In genomic region chr12:59695379-59695778, GRCh38 we compare ENCODE assay signal across 21 cellular contexts.
DNase-seq lines count a peak whose midpoint lies in the region; ATAC-seq and TF ChIP-seq lines count a peak whose summit lies in the region.
"Had no signal": no experiment of that assay in that cellular context is flagged by ENCODE, and none has a peak within 500 bp of the region (broad histone marks: within the 10 kb centered on the region; RNA-seq: fewer than 3 reads in every experiment).

No MANE protein-coding gene starts in this region.

- no peak for TF ChIP-seq POLR2A in gastroesophageal sphincter (IDR thresholded peaks at IDR 0.05)

- in situ Hi-C loops in mammary epithelial cell (cut with MboI; ENCODE audit: low sequenced_read_pairs in 2 of 2) = no loop called here

- TF ChIP-seq CTCF in mammary epithelial cell (conservative IDR thresholded peaks at IDR 0.05 in 1 of 2, IDR thresholded peaks at IDR 0.05 in 1 of 2; ENCODE audit: extremely low read depth in 1 of 2, insufficient read depth in 1 of 2, low read depth in 1 of 2, low read length in 2 of 2) (no peak), gastroesophageal sphincter (IDR thresholded peaks at IDR 0.05) (no peak), Caco-2 (IDR thresholded peaks at IDR 0.05; ENCODE audit: insufficient read depth in 1 of 2, low read depth in 1 of 2, low read length in 1 of 2, severe bottlenecking in 1 of 2, unreplicated experiment in 1 of 2) (no peak)

- H3K27me3 Mint-ChIP-seq in stimulated activated naive CD8-positive, alpha-beta T cell treated with anti-CD3 and anti-CD28 coated beads, Interleukin-15, amount 100 ng/mL, for 72 hours = no peaks in the 10 kb centered on the region
- no peaks in the 10 kb centered on the region for H3K27me3 Mint-ChIP-seq in Caco-2 (ENCODE audit: insufficient read depth, unreplicated experiment)
- H3K27me3 Mint-ChIP-seq: activated CD4-positive, alpha-beta T cell treated with anti-CD3 and anti-CD28 coated beads, Interleukin-2, amount 10 ng/mL, durations not matched to agents 7 days and 5 days had no signal

- no peaks in the 10 kb centered on the region for H3K36me3 ChIP-seq in mammary epithelial cell (ENCODE audit: insufficient read depth, low read length)
- H3K36me3 ChIP-seq in gastroesophageal sphincter = no peaks in the 10 kb centered on the region
- H3K36me3 ChIP-seq in MG63 = no peaks in the 10 kb centered on the region
- H3K36me3 ChIP-seq in Caco-2 (ENCODE audit: control insufficient read depth, insufficient read depth, low read length) = no peaks in the 10 kb centered on the region
- H3K36me3 ChIP-seq: esophagus muscularis mucosa, upper lobe of left lung had no signal

- H3K4me2 ChIP-seq in mammary epithelial cell (ENCODE audit: insufficient read depth, low read depth, low read length) = no peak overlapping the region

- CTCF ChIA-PET in mammary epithelial cell (lab: Charles Lee; ENCODE audit: low non-redundant PET) (no interaction called here), Caco-2 (lab: Charles Lee) (no interaction called here)

- peaks cover 5 to 7% of the 10 kb centered on the region in 2 donors for H3K9me3 Mint-ChIP-seq in stimulated activated naive CD8-positive, alpha-beta T cell treated with anti-CD3 and anti-CD28 coated beads, Interleukin-15, amount 100 ng/mL, for 72 hours
- H3K9me3 Mint-ChIP-seq in Caco-2 (ENCODE audit: unreplicated experiment) = peaks cover 10% of the 10 kb centered on the region
- H3K9me3 Mint-ChIP-seq: activated CD4-positive, alpha-beta T cell treated with anti-CD3 and anti-CD28 coated beads, Interleukin-2, amount 10 ng/mL, durations not matched to agents 7 days and 5 days had no signal

- DNase-seq in AG08396 (ENCODE audit: low spot score) (peak; percentile 11), HS-27A (ENCODE audit: low read depth) (peak; percentile 45), mammary epithelial cell (peak; percentile 66), MG63 (no peak), Caco-2 (no peak)
- no peak for DNase-seq in stimulated activated naive CD8-positive, alpha-beta T cell treated with anti-CD3 and anti-CD28 coated beads, Interleukin-15, amount 100 ng/mL, for 72 hours
- DNase-seq: ACHN; activated CD4-positive, alpha-beta T cell treated with anti-CD3 and anti-CD28 coated beads, Interleukin-2, amount 10 ng/mL, durations not matched to agents 7 days and 5 days; activated naive CD4-positive, alpha-beta T cell treated with anti-CD3 and anti-CD28 coated beads, Interleukin-2, amount 50 U/mL, for 16 hours; dorsolateral prefrontal cortex; NCI-H1105; NCI-H82; retina; stimulated activated CD4-positive, alpha-beta T cell treated with anti-CD3 and anti-CD28 coated beads, Interleukin-15, amount 100 ng/mL, for 24 hours; stimulated activated naive CD4-positive, alpha-beta T cell; upper lobe of left lung had no signal

- POLR2A ChIA-PET in Caco-2 (lab: Charles Lee) = no interaction called here

- H2AFZ ChIP-seq in mammary epithelial cell (ENCODE audit: low read depth, low read length) = peak overlapping the region; percentile 43

- peak; percentile 52 for ATAC-seq in gastroesophageal sphincter
- ATAC-seq in stimulated activated naive CD8-positive, alpha-beta T cell treated with anti-CD3 and anti-CD28 coated beads, Interleukin-15, amount 100 ng/mL, for 72 hours = no peak
- ATAC-seq in GM21528 (IDR thresholded peaks at IDR 0.05; ENCODE audit: low FRiP score, unreplicated experiment) = no peak
- ATAC-seq: K562 had no signal

- no peaks in the 10 kb centered on the region for H3K9me3 ChIP-seq in mammary epithelial cell (replicated peaks; ENCODE audit: insufficient read depth, low read length)
- no peaks in the 10 kb centered on the region for H3K9me3 ChIP-seq in gastroesophageal sphincter
- H3K9me3 ChIP-seq in MG63 = no peaks in the 10 kb centered on the region
- H3K9me3 ChIP-seq in Caco-2 = no peaks in the 10 kb centered on the region
- H3K9me3 ChIP-seq: upper lobe of left lung had no signal

- H3K27ac Mint-ChIP-seq in stimulated activated naive CD8-positive, alpha-beta T cell treated with anti-CD3 and anti-CD28 coated beads, Interleukin-15, amount 100 ng/mL, for 72 hours = no peak overlapping the region
- H3K27ac Mint-ChIP-seq in Caco-2 (ENCODE audit: unreplicated experiment) = no peak overlapping the region
- H3K27ac Mint-ChIP-seq: activated CD4-positive, alpha-beta T cell treated with anti-CD3 and anti-CD28 coated beads, Interleukin-2, amount 10 ng/mL, durations not matched to agents 7 days and 5 days; brain had no signal

- H3K9ac ChIP-seq in mammary epithelial cell (ENCODE audit: insufficient read depth, low read length) = no peak overlapping the region

- BruUV-seq in mammary epithelial cell (replicated peaks; lab: Mats Ljungman, UMichigan) (no TSS peak), Caco-2 (replicated peaks; lab: Mats Ljungman, UMichigan) (no TSS peak)

- no peaks in the 10 kb centered on the region for H3K36me3 Mint-ChIP-seq in Caco-2 (ENCODE audit: insufficient read depth, unreplicated experiment)
- H3K36me3 Mint-ChIP-seq: brain had no signal

- H3K27ac ChIP-seq in mammary epithelial cell (ENCODE audit: insufficient read depth, low read depth, low read length) (no peak overlapping the region), gastroesophageal sphincter (no peak overlapping the region)
- H3K27ac ChIP-seq: dorsolateral prefrontal cortex, esophagus muscularis mucosa, upper lobe of left lung had no signal

- 20% methylated on average over 1 of the region's 1 CpG for WGBS in mammary epithelial cell (ENCODE audit: low coverage, missing lambda C conversion rate)
- WGBS in gastroesophageal sphincter (ENCODE audit: low coverage in 1 of 2), 2 donors = 58 to 67% methylated on average over 1 of the region's 1 CpG

- no peaks in the 10 kb centered on the region for H4K20me1 ChIP-seq in mammary epithelial cell (ENCODE audit: insufficient read depth, low read length)

- H3K27me3 ChIP-seq in mammary epithelial cell (ENCODE audit: insufficient read depth, low read length) (no peaks in the 10 kb centered on the region), gastroesophageal sphincter (no peaks in the 10 kb centered on the region), MG63 (no peaks in the 10 kb centered on the region), Caco-2 (replicated peaks; ENCODE audit: control insufficient read depth, insufficient read depth, low read length) (no peaks in the 10 kb centered on the region)
- H3K27me3 ChIP-seq: dorsolateral prefrontal cortex, esophagus muscularis mucosa, upper lobe of left lung had no signal

- no peaks in the 10 kb centered on the region for H3K79me2 ChIP-seq in mammary epithelial cell (ENCODE audit: insufficient read depth, low read length)

- TF ChIP-seq EP300 in gastroesophageal sphincter (IDR thresholded peaks at IDR 0.05) = no peak

- H3K4me3 ChIP-seq in mammary epithelial cell (replicated peaks in 1 of 3; ENCODE audit: insufficient read depth in 1 of 3, low read depth in 2 of 3, low read length in 3 of 3) = no peak overlapping the region
- no peak overlapping the region for H3K4me3 ChIP-seq in gastroesophageal sphincter
- H3K4me3 ChIP-seq in MG63 = no peak overlapping the region
- H3K4me3 ChIP-seq in Caco-2 (ENCODE audit: low read depth, low read length) = no peak overlapping the region
- H3K4me3 ChIP-seq: dorsolateral prefrontal cortex, esophagus muscularis mucosa, K562, upper lobe of left lung had no signal

- no peak overlapping the region for H3K4me3 Mint-ChIP-seq in stimulated activated naive CD8-positive, alpha-beta T cell treated with anti-CD3 and anti-CD28 coated beads, Interleukin-15, amount 100 ng/mL, for 72 hours
- H3K4me3 Mint-ChIP-seq in Caco-2 (ENCODE audit: unreplicated experiment) = no peak overlapping the region
- H3K4me3 Mint-ChIP-seq: activated CD4-positive, alpha-beta T cell treated with anti-CD3 and anti-CD28 coated beads, Interleukin-2, amount 10 ng/mL, durations not matched to agents 7 days and 5 days; brain had no signal

- dilution Hi-C loops in mammary epithelial cell (cut with HindIII; ENCODE audit: low sequenced_read_pairs) = no loop called here

- H3K4me1 ChIP-seq in mammary epithelial cell (ENCODE audit: insufficient read depth, low read length) (peaks cover 17% of the 10 kb centered on the region), gastroesophageal sphincter (peaks cover 0 to 10% (median 0%) of the 10 kb centered on the region in 3 donors), Caco-2 (no peaks in the 10 kb centered on the region)

- intact Hi-C loops in mammary epithelial cell (cut with micrococcal nuclease) (loop anchor here (5.0 kb wide), 1 partner anchor 1178 kb away; no protein-coding TSS in a partner anchor), Caco-2 (cut with micrococcal nuclease; ENCODE audit: unreplicated experiment) (no loop called here)

- H3K4me1 Mint-ChIP-seq in stimulated activated naive CD8-positive, alpha-beta T cell treated with anti-CD3 and anti-CD28 coated beads, Interleukin-15, amount 100 ng/mL, for 72 hours = peaks cover 5% of the 10 kb centered on the region
- no peaks in the 10 kb centered on the region for H3K4me1 Mint-ChIP-seq in Caco-2 (ENCODE audit: low read depth, unreplicated experiment)
- H3K4me1 Mint-ChIP-seq: activated CD4-positive, alpha-beta T cell treated with anti-CD3 and anti-CD28 coated beads, Interleukin-2, amount 10 ng/mL, durations not matched to agents 7 days and 5 days; brain had no signal

Comparison
In these comparisons a context has a peak if more than half of its experiments do, and no peak if none do; other contexts are left out.
1. DNase-seq: peak in AG08396 (single experiment), HS-27A (single experiment) and mammary epithelial cell (single experiment); none in stimulated activated naive CD8-positive, alpha-beta T cell treated with anti-CD3 and anti-CD28 coated beads, Interleukin-15, amount 100 ng/mL, for 72 hours (0 of 2), MG63 (single experiment) and Caco-2 (0 of 2).